Comparison of ENCODE assay signal across 26 cellular contexts in genomic region chr19:39140195-39140516, GRCh38. TPM values are rescaled to one million over a fixed set of nuclear protein-coding genes. Genes with fewer than 3 reads are reported as not detected.
DNase-seq lines count a peak whose midpoint lies in the region; ATAC-seq and TF ChIP-seq lines count a peak whose summit lies in the region.
"Had no signal": no experiment of that assay in that cellular context is flagged by ENCODE, and none has a peak within 500 bp of the region (broad histone marks: within the 10 kb centered on the region; RNA-seq: fewer than 3 reads in every experiment).

No MANE protein-coding gene starts in this region.

- H4K20me1 ChIP-seq in SK-N-SH (ENCODE audit: insufficient read depth) (peaks cover 87% of the 10 kb centered on the region), smooth muscle cell (ENCODE audit: low read depth) (peaks cover 99% of the 10 kb centered on the region)

- H3K4me1 ChIP-seq in SK-N-SH (ENCODE audit: control insufficient read depth in 1 of 2, insufficient read depth in 2 of 2, low read depth in 1 of 2, low read length in 1 of 2), result peaks cover 9 to 46% of the 10 kb centered on the region in 2 experiments; a peak in 3 of 4 replicates
- H3K4me1 ChIP-seq in smooth muscle cell (ENCODE audit: low read depth), result peaks cover 31% of the 10 kb centered on the region

- no peak overlapping the region for H3K4me3 ChIP-seq in SK-N-SH (ENCODE audit: low read depth in 2 of 2, low read length in 1 of 2)
- no peak overlapping the region for H3K4me3 ChIP-seq in WERI-Rb-1 (ENCODE audit: low read depth, low read length)
- no peak overlapping the region for H3K4me3 ChIP-seq in smooth muscle cell
- H3K4me3 ChIP-seq: lung, tibial artery had no signal

- CTCF ChIA-PET in SK-N-SH (lab: Yijun Ruan, JAX), result interaction anchor here (0.6 to 2.3 kb wide), 6 partner anchors 9 to 188 kb away, joined by 3 to 13 read pairs (median 4); no protein-coding TSS in a partner anchor

- 69% methylated on average over 4 of the region's 5 CpGs for WGBS in SK-N-SH (ENCODE audit: low lambda C conversion rate)
- WGBS in smooth muscle cell (ENCODE audit: low lambda C conversion rate), result 12% methylated on average over 5 of the region's 5 CpGs

- H3F3A ChIP-seq in SK-N-SH (replicated peaks; ENCODE audit: insufficient read depth), result no peaks in the 10 kb centered on the region
- H3F3A ChIP-seq in smooth muscle cell (ENCODE audit: low read depth), result peaks cover 6% of the 10 kb centered on the region

- H3K9me2 ChIP-seq in SK-N-SH, result no peaks in the 10 kb centered on the region

- H3K36me3 ChIP-seq in SK-N-SH (replicated peaks in 1 of 2; ENCODE audit: control insufficient read depth in 1 of 2, insufficient read depth in 2 of 2, low read length in 1 of 2) (no peaks in the 10 kb centered on the region), WERI-Rb-1 (no peaks in the 10 kb centered on the region), smooth muscle cell (ENCODE audit: low read depth) (no peaks in the 10 kb centered on the region)
- H3K36me3 ChIP-seq: tibial artery had no signal

- no peak for TF ChIP-seq EP300 in SK-N-SH (IDR thresholded peaks at IDR 0.05; ENCODE audit: borderline replicate concordance in 1 of 2, low read depth in 1 of 2, low read length in 1 of 2)

- POLR2A ChIA-PET in SK-N-SH (lab: Yijun Ruan, JAX), result interaction anchor here (0.9 kb wide), 1 partner anchor 14 kb away, joined by 4 read pairs; the partner anchor contains the start of gene PAK4

- ATAC-seq in SK-N-SH treated with all-trans-retinoic acid at 6 μM for 48 hours, result no peak; the same call in 2 of the 3 replicates
- ATAC-seq: activated CD8-positive, alpha-beta T cell treated with anti-CD3 and anti-CD28 coated beads for 36 hours had no signal

- no peak overlapping the region for H3K4me2 ChIP-seq in SK-N-SH
- H3K4me2 ChIP-seq in smooth muscle cell, result peak overlapping the region; percentile 13

- no peaks in the 10 kb centered on the region for H3K27me3 ChIP-seq in SK-N-SH (ENCODE audit: insufficient read depth)
- H3K27me3 ChIP-seq in WERI-Rb-1 (ENCODE audit: insufficient read depth, low read depth, severe bottlenecking), result no peaks in the 10 kb centered on the region
- H3K27me3 ChIP-seq in smooth muscle cell (ENCODE audit: low read depth), result no peaks in the 10 kb centered on the region
- H3K27me3 ChIP-seq: tibial artery had no signal

- TF ChIP-seq RAD21 in SK-N-SH (IDR thresholded peaks at IDR 0.05; ENCODE audit: low read length), result no peak

- H2AFZ ChIP-seq in SK-N-SH (ENCODE audit: low read depth) (no peak overlapping the region), smooth muscle cell (ENCODE audit: low read depth) (no peak overlapping the region)

- H3K9me3 ChIP-seq in SK-N-SH, result no peaks in the 10 kb centered on the region
- peaks cover 3% of the 10 kb centered on the region for H3K9me3 ChIP-seq in WERI-Rb-1 (ENCODE audit: severe bottlenecking)
- no peaks in the 10 kb centered on the region for H3K9me3 ChIP-seq in smooth muscle cell (replicated peaks; ENCODE audit: low read depth)
- H3K9me3 ChIP-seq: tibial artery had no signal

- H3K27ac ChIP-seq in SK-N-SH (ENCODE audit: low read depth in 2 of 2, low read length in 1 of 2) (peak overlapping the region in 1 of 2 experiments; percentile 96; a peak in 3 of 4 replicates), WERI-Rb-1 (peak overlapping the region; percentile 81), smooth muscle cell (ENCODE audit: low read depth) (peak overlapping the region; percentile 49)
- H3K27ac ChIP-seq: 22Rv1, tibial artery had no signal

- DNase-seq in SK-N-SH (peak; percentile 76), WERI-Rb-1 (no peak), islet precursor cell (peak; percentile 89), smooth muscle cell (lab: John Stamatoyannopoulos, UW; ENCODE audit: unreplicated experiment) (no peak), putamen (ENCODE audit: low spot score) (no peak), COR-L47 (lab: John Stamatoyannopoulos, UW) (no peak), MV-4-11 (lab: John Stamatoyannopoulos, UW) (no peak)
- DNase-seq: activated CD4-positive, CD25-positive, alpha-beta regulatory T cell treated with anti-CD3 and anti-CD28 coated beads, Interleukin-2, amount 50 U/mL, for 72 hours; activated CD8-positive, alpha-beta T cell treated with anti-CD3 and anti-CD28 coated beads for 36 hours; activated gamma-delta T cell; dermis blood vessel endothelial cell; DND-41; hippocampal formation; MM.1S; NCI-H1694; NCI-H2171; NCI-H526; occipital lobe; retina; RPMI8226; stimulated activated CD4-positive, alpha-beta T cell treated with anti-CD3 and anti-CD28 coated beads, Interleukin-12 subunit alpha, Interleukin-12 subunit beta, amount 100 ng/mL, for 4 hours; stimulated activated CD4-positive, alpha-beta T cell treated with anti-CD3 and anti-CD28 coated beads, Interleukin-4, amount 100 ng/mL, for 4 hours; tibial artery had no signal

- H3K79me2 ChIP-seq in SK-N-SH (ENCODE audit: insufficient read depth) (peaks cover 98% of the 10 kb centered on the region), smooth muscle cell (ENCODE audit: low read depth) (peaks cover 66% of the 10 kb centered on the region)

- H3K9ac ChIP-seq in SK-N-SH (no peak overlapping the region), smooth muscle cell (ENCODE audit: low read depth) (no peak overlapping the region)

- no peak for TF ChIP-seq CTCF in SK-N-SH (IDR thresholded peaks at IDR 0.05)
- TF ChIP-seq CTCF in WERI-Rb-1 (IDR thresholded peaks at IDR 0.05; ENCODE audit: low read depth, low read length), result no peak
- no peak for TF ChIP-seq CTCF in smooth muscle cell (IDR thresholded peaks at IDR 0.05; ENCODE audit: borderline replicate concordance, insufficient read depth, poor library complexity, severe bottlenecking)

TF ChIP-seq in SK-N-SH, 30 proteins besides CTCF, POLR2A, EP300 and RAD21:
- TF ChIP-seq MXI1 (IDR thresholded peaks at IDR 0.05; ENCODE audit: low read depth, low read length) (peak; percentile 86; the same call in 1 of the 2 replicates), MAX (IDR thresholded peaks at IDR 0.05; ENCODE audit: low read depth) (no peak)

TF ChIP-seq in SK-N-SH treated with all-trans-retinoic acid at 6 μM for 48 hours, 23 proteins besides CTCF, POLR2A, EP300 and RAD21:
- no peak for TF ChIP-seq ZNF8 (CRISPR knock-in tag; IDR thresholded peaks at IDR 0.05)
- TF ChIP-seq BACH2 (CRISPR knock-in tag; IDR thresholded peaks at IDR 0.05; ENCODE audit: borderline replicate concordance), result no peak
- TF ChIP-seq ZC3H10 (CRISPR knock-in tag; IDR thresholded peaks at IDR 0.05), result no peak
- no peak for TF ChIP-seq ISL1 (CRISPR knock-in tag; IDR thresholded peaks at IDR 0.05)
- no peak for TF ChIP-seq ZFP30 (CRISPR knock-in tag; IDR thresholded peaks at IDR 0.05)
- TF ChIP-seq ARNTL (CRISPR knock-in tag; IDR thresholded peaks at IDR 0.05; ENCODE audit: borderline replicate concordance, low read depth), result no peak
- TF ChIP-seq CSDC2 (CRISPR knock-in tag; IDR thresholded peaks at IDR 0.05), result no peak
- no peak for TF ChIP-seq SNAI2 (CRISPR knock-in tag; IDR thresholded peaks at IDR 0.05)
- no peak for TF ChIP-seq CSRNP3 (CRISPR knock-in tag; IDR thresholded peaks at IDR 0.05)
- no peak; the same call in 1 of the 2 replicates for TF ChIP-seq TCF4 (CRISPR knock-in tag; IDR thresholded peaks at IDR 0.05; ENCODE audit: borderline replicate concordance)

RNA-seq across cellular contexts. Expression of gene PAK4, which starts 14.6 kb away (rescaled TPM):
- polyA plus RNA-seq in SK-N-SH (2012; rRNA removed) (24.7 and 36.4 TPM in 2 replicates), smooth muscle cell (19.1 and 19.9 TPM in 2 replicates)
- 14.3 and 23.1 TPM in 2 replicates for polyA plus RNA-seq in SK-N-SH (2012; cell fraction: cytosol; rRNA removed)
- polyA plus RNA-seq in SK-N-SH (2012; cell fraction: nucleus; rRNA removed), result 31.0 and 44.4 TPM in 2 replicates
- total RNA-seq in smooth muscle cell, result 9.7 and 11.8 TPM in 2 replicates

RNA-seq across cellular contexts. Expression of gene ACP7, which starts 56.0 kb away (rescaled TPM):
- 0.24 and 0.36 TPM in 2 replicates for polyA plus RNA-seq in SK-N-SH (2012; rRNA removed)
- polyA plus RNA-seq in SK-N-SH (2012; cell fraction: cytosol; rRNA removed), result 0.13 and 0.31 TPM in 2 replicates
- polyA plus RNA-seq in SK-N-SH (2012; cell fraction: nucleus; rRNA removed), result 0.41 and 0.45 TPM in 2 replicates
- total RNA-seq in smooth muscle cell, result 0.22 and 2.2 TPM in 2 replicates
- polyA plus RNA-seq in smooth muscle cell, result not detected in 2 replicates
- total RNA-seq: activated CD8-positive, alpha-beta T cell treated with anti-CD3 and anti-CD28 coated beads for 36 hours; dermis blood vessel endothelial cell; lung; occipital lobe had no signal

RNA-seq across cellular contexts. Expression of gene NCCRP1, which starts 56.6 kb away (rescaled TPM):
- polyA plus RNA-seq in SK-N-SH (2012; rRNA removed) (0.05 TPM in 1 of 2 replicates, not detected in the other), smooth muscle cell (1.5 TPM in 2 replicates)
- polyA plus RNA-seq in SK-N-SH (2012; cell fraction: cytosol; rRNA removed), result 0.01 TPM in 2 replicates
- polyA plus RNA-seq in SK-N-SH (2012; cell fraction: nucleus; rRNA removed), result 0.06 and 0.18 TPM in 2 replicates
- total RNA-seq in smooth muscle cell, result 2.2 and 4.0 TPM in 2 replicates
- total RNA-seq: activated CD8-positive, alpha-beta T cell treated with anti-CD3 and anti-CD28 coated beads for 36 hours; dermis blood vessel endothelial cell; occipital lobe had no signal

Comparison
In these comparisons a context has a peak if more than half of its experiments do, and no peak if none do; other contexts are left out.
1. DNase-seq: peak in SK-N-SH (single experiment) and islet precursor cell (single experiment); none in WERI-Rb-1 (single experiment), smooth muscle cell (single experiment), putamen (single experiment), COR-L47 (single experiment) and MV-4-11 (single experiment).